In genomic region chr9:93022721-93023520, GRCh38 we compare ENCODE assay signal across 22 cellular contexts. TPM values are rescaled to one million over a fixed set of nuclear protein-coding genes. Genes with fewer than 3 reads are reported as not detected.
DNase-seq lines count a peak whose midpoint lies in the region; ATAC-seq and TF ChIP-seq lines count a peak whose summit lies in the region.
"Had no signal": no experiment of that assay in that cellular context is flagged by ENCODE, and none has a peak within 500 bp of the region (broad histone marks: within the 10 kb centered on the region; RNA-seq: fewer than 3 reads in every experiment).

No MANE protein-coding gene starts in this region.

- no peaks in the 10 kb centered on the region for H3K27me3 ChIP-seq in CD4-positive, alpha-beta memory T cell (ENCODE audit: insufficient read depth, low read length)
- peaks cover 6% of the 10 kb centered on the region for H3K27me3 ChIP-seq in osteoblast (ENCODE audit: insufficient read depth, low read length)
- H3K27me3 ChIP-seq: Peyer's patch, testis had no signal

- peaks cover 71% of the 10 kb centered on the region for H3K36me3 ChIP-seq in CD4-positive, alpha-beta memory T cell (ENCODE audit: insufficient read depth, low read length)
- no peaks in the 10 kb centered on the region for H3K36me3 ChIP-seq in osteoblast (ENCODE audit: insufficient read depth, low read length)
- H3K36me3 ChIP-seq: Peyer's patch had no signal

- H3K79me2 ChIP-seq in osteoblast (ENCODE audit: insufficient read depth, low read length): no peaks in the 10 kb centered on the region

- H3K4me3 ChIP-seq in CD4-positive, alpha-beta memory T cell (ENCODE audit: low read length in 2 of 2): no peak overlapping the region
- H3K4me3 ChIP-seq in osteoblast (ENCODE audit: insufficient read depth, low read length): no peak overlapping the region
- H3K4me3 ChIP-seq: Peyer's patch, skin epidermis, testis had no signal

- H3K27ac Mint-ChIP-seq in activated naive CD4-positive, alpha-beta T cell treated with anti-CD3 and anti-CD28 coated beads, Interleukin-2, amount 10 ng/mL, durations not matched to agents 7 days and 5 days: peak overlapping the region; percentile 78
- peak overlapping the region; percentile 75 to 97 (median 89) for H3K27ac Mint-ChIP-seq in CD4-positive, alpha-beta memory T cell
- peak overlapping the region; percentile 75 for H3K27ac Mint-ChIP-seq in activated naive CD8-positive, alpha-beta T cell treated with anti-CD3 and anti-CD28 coated beads for 36 hours

- no peaks in the 10 kb centered on the region for H3K9me3 ChIP-seq in CD4-positive, alpha-beta memory T cell (ENCODE audit: control insufficient read depth in 1 of 2, low read length in 2 of 2)
- no peaks in the 10 kb centered on the region for H3K9me3 ChIP-seq in osteoblast (ENCODE audit: low read depth, low read length)
- H3K9me3 ChIP-seq: Peyer's patch, testis had no signal

- peaks cover 90% of the 10 kb centered on the region for H3K4me1 Mint-ChIP-seq in activated naive CD4-positive, alpha-beta T cell treated with anti-CD3 and anti-CD28 coated beads, Interleukin-2, amount 10 ng/mL, durations not matched to agents 7 days and 5 days
- peaks cover 38 to 97% (median 73%) of the 10 kb centered on the region in 4 donors for H3K4me1 Mint-ChIP-seq in CD4-positive, alpha-beta memory T cell
- peaks cover 58% of the 10 kb centered on the region for H3K4me1 Mint-ChIP-seq in activated naive CD8-positive, alpha-beta T cell treated with anti-CD3 and anti-CD28 coated beads for 36 hours

- H3K36me3 Mint-ChIP-seq in activated naive CD4-positive, alpha-beta T cell treated with anti-CD3 and anti-CD28 coated beads, Interleukin-2, amount 10 ng/mL, durations not matched to agents 7 days and 5 days: peaks cover 76% of the 10 kb centered on the region
- H3K36me3 Mint-ChIP-seq in CD4-positive, alpha-beta memory T cell: peaks cover 68 to 85% of the 10 kb centered on the region in 2 donors
- H3K36me3 Mint-ChIP-seq in activated naive CD8-positive, alpha-beta T cell treated with anti-CD3 and anti-CD28 coated beads for 36 hours: peaks cover 13% of the 10 kb centered on the region

- no peak for ATAC-seq in GM21825 (IDR thresholded peaks at IDR 0.05; ENCODE audit: unreplicated experiment)
- ATAC-seq: HCT116 had no signal

- H3K27ac ChIP-seq in CD4-positive, alpha-beta memory T cell (ENCODE audit: low read depth, low read length): no peak overlapping the region
- no peak overlapping the region for H3K27ac ChIP-seq in osteoblast (ENCODE audit: low read depth, low read length)
- H3K27ac ChIP-seq: Peyer's patch, skin epidermis, testis had no signal

- POLR2A ChIA-PET in CD4-positive, alpha-beta memory T cell (lab: Charles Lee; ENCODE audit: partially characterized antibody): interaction anchor here (1.2 to 23.8 kb wide), 7 partner anchors 4 to 59 kb away, joined by 3 to 654 read pairs (median 7); partner anchors contain the start of gene SUSD3

- no peak overlapping the region for H3K4me2 ChIP-seq in osteoblast (ENCODE audit: insufficient read depth, low read length)

- DNase-seq in activated naive CD4-positive, alpha-beta T cell treated with anti-CD3 and anti-CD28 coated beads, Interleukin-2, amount 10 ng/mL, durations not matched to agents 7 days and 5 days: no peak
- DNase-seq in activated naive CD4-positive, alpha-beta T cell treated with anti-CD3 and anti-CD28 coated beads, Interleukin-2, amount 50 U/mL, for 16 hours: no peak
- DNase-seq in CD4-positive, alpha-beta memory T cell: peak in 1 of 5 donors; percentile 16
- no peak for DNase-seq in activated naive CD8-positive, alpha-beta T cell treated with anti-CD3 and anti-CD28 coated beads for 36 hours
- DNase-seq in osteoblast (ENCODE audit: insufficient read length, low spot score, missing footprints) (peak; percentile 74), SW 1271 (lab: John Stamatoyannopoulos, UW) (no peak), nucleus accumbens (lab: John Stamatoyannopoulos, UW) (no peak)
- DNase-seq: ACHN; activated CD4-positive, alpha-beta T cell treated with anti-CD3 and anti-CD28 coated beads, Interleukin-2, amount 50 U/mL, for 48 hours; cerebellar nuclear complex; DMS 273 treated with DMSO at 0.1 percent for 48 hours; glutamatergic neuron; mammary epithelial cell; NCI-H1694; NCI-H2171 treated with DMSO at 0.1 percent for 48 hours; NCI-H524 treated with DMSO at 0.1 percent for 48 hours; Peyer's patch; stimulated activated CD4-positive, alpha-beta T cell treated with anti-CD3 and anti-CD28 coated beads, Interleukin-1b, Interleukin-23, amount 100 ng/mL, for 48 hours; testis had no signal

- intact Hi-C loops in CD4-positive, alpha-beta memory T cell (cut with micrococcal nuclease): no loop called here

- H2AFZ ChIP-seq in osteoblast (ENCODE audit: low read length): no peak overlapping the region

- H4K20me1 ChIP-seq in osteoblast (ENCODE audit: insufficient read depth, low read length): no peaks in the 10 kb centered on the region

- TF ChIP-seq CTCF in osteoblast (IDR thresholded peaks at IDR 0.05; ENCODE audit: extremely low read depth, low read depth, low read length): no peak

- CTCF ChIA-PET in activated naive CD4-positive, alpha-beta T cell treated with anti-CD3 and anti-CD28 coated beads, Interleukin-2, amount 10 ng/mL, durations not matched to agents 7 days and 5 days (lab: Charles Lee): interaction anchor here (2.4 kb wide), 1 partner anchor 18 kb away, joined by 13 read pairs; no protein-coding TSS in a partner anchor
- CTCF ChIA-PET in CD4-positive, alpha-beta memory T cell (lab: Charles Lee; ENCODE audit: partially characterized antibody): interaction anchor here (0.6 to 1.6 kb wide), 2 partner anchors 20 to 66 kb away, joined by 3 to 10 read pairs; no protein-coding TSS in a partner anchor

- no peaks in the 10 kb centered on the region for H3K9me3 Mint-ChIP-seq in activated naive CD4-positive, alpha-beta T cell treated with anti-CD3 and anti-CD28 coated beads, Interleukin-2, amount 10 ng/mL, durations not matched to agents 7 days and 5 days
- no peaks in the 10 kb centered on the region for H3K9me3 Mint-ChIP-seq in CD4-positive, alpha-beta memory T cell
- no peaks in the 10 kb centered on the region for H3K9me3 Mint-ChIP-seq in activated naive CD8-positive, alpha-beta T cell treated with anti-CD3 and anti-CD28 coated beads for 36 hours

- no peak overlapping the region for H3K4me3 Mint-ChIP-seq in activated naive CD4-positive, alpha-beta T cell treated with anti-CD3 and anti-CD28 coated beads, Interleukin-2, amount 10 ng/mL, durations not matched to agents 7 days and 5 days
- peak overlapping the region in 3 of 8 donors; percentile 2 to 57 (median 34) for H3K4me3 Mint-ChIP-seq in CD4-positive, alpha-beta memory T cell
- no peak overlapping the region for H3K4me3 Mint-ChIP-seq in activated naive CD8-positive, alpha-beta T cell treated with anti-CD3 and anti-CD28 coated beads for 36 hours

- H3K4me1 ChIP-seq in CD4-positive, alpha-beta memory T cell (ENCODE audit: insufficient read depth, low read length): peaks cover 73% of the 10 kb centered on the region
- no peaks in the 10 kb centered on the region for H3K4me1 ChIP-seq in osteoblast (ENCODE audit: insufficient read depth, low read length)
- H3K4me1 ChIP-seq: Peyer's patch had no signal

- H3K27me3 Mint-ChIP-seq in activated naive CD4-positive, alpha-beta T cell treated with anti-CD3 and anti-CD28 coated beads, Interleukin-2, amount 10 ng/mL, durations not matched to agents 7 days and 5 days: no peaks in the 10 kb centered on the region
- H3K27me3 Mint-ChIP-seq in CD4-positive, alpha-beta memory T cell: no peaks in the 10 kb centered on the region
- H3K27me3 Mint-ChIP-seq in activated naive CD8-positive, alpha-beta T cell treated with anti-CD3 and anti-CD28 coated beads for 36 hours: no peaks in the 10 kb centered on the region

RNA-seq across cellular contexts. Expression of gene SUSD3, which starts 35.6 kb away (rescaled TPM):
- total RNA-seq in CD4-positive, alpha-beta memory T cell: 10 to 100 TPM; 58.3 to 63.7 TPM
- 100 to 1,000 TPM; 149 to 199 TPM for polyA plus RNA-seq in CD4-positive, alpha-beta memory T cell
- 10 to 100 TPM; 27.1 to 28.8 TPM for total RNA-seq in activated naive CD8-positive, alpha-beta T cell treated with anti-CD3 and anti-CD28 coated beads for 36 hours
- total RNA-seq in osteoblast: 0.36 and 0.88 TPM in 2 replicates

Comparison
In these comparisons a context has a peak if more than half of its experiments do, and no peak if none do; other contexts are left out.
1. RNA of gene SUSD3, which starts 35.6 kb away (total RNA-seq): 58.3 to 63.7 TPM in CD4-positive, alpha-beta memory T cell and 27.1 to 28.8 TPM in activated naive CD8-positive, alpha-beta T cell treated with anti-CD3 and anti-CD28 coated beads for 36 hours; 0.36 to 0.88 TPM in osteoblast; every median in the first group is over 10 times any median in the second.
2. Peak in every context shown above with its lines, with median percentiles within 50 percentile points of each other: H3K27ac Mint-ChIP-seq.